In genomic region chr3:185280572-185281365, GRCh38 we compare ENCODE assay signal across 8 cellular contexts. TPM values are rescaled to one million over a fixed set of nuclear protein-coding genes. Genes with fewer than 3 reads are reported as not detected.
DNase-seq lines count a peak whose midpoint lies in the region; ATAC-seq and TF ChIP-seq lines count a peak whose summit lies in the region.

No MANE protein-coding gene starts in this region.

- ATAC-seq in HG03354 (IDR thresholded peaks at IDR 0.05; ENCODE audit: poor library complexity, severe bottlenecking, unreplicated experiment) = no peak

- no peak overlapping the region for H3K27ac ChIP-seq in C4-2B

- DNase-seq in H4 (ENCODE audit: low spot score) = peak; percentile 79
- DNase-seq in NCI-H345 (lab: John Stamatoyannopoulos, UW) = peak; percentile 34
- peak; percentile 62 for DNase-seq in amniotic epithelial cell (ENCODE audit: low read depth)
- DNase-seq in kidney glomerular epithelial cell (lab: John Stamatoyannopoulos, UW) = peak; percentile 69
- DNase-seq in cerebellum (ENCODE audit: low spot score) = no peak
- no peak for DNase-seq in amygdala (lab: John Stamatoyannopoulos, UW)

- peak; percentile 94 for TF ChIP-seq CTCF in C4-2B (conservative IDR thresholded peaks at IDR 0.05)

RNA-seq across cellular contexts. Expression of gene EHHADH, which starts 26.9 kb away (rescaled TPM):
- total RNA-seq in H4 (2014; rRNA removed; shearing (Covaris generic)) = 3.6 and 4.7 TPM in 2 replicates
- 1.5 TPM for total RNA-seq in cerebellum

Comparison
In these comparisons a context has a peak if more than half of its experiments do, and no peak if none do; other contexts are left out.
1. DNase-seq: peak in H4 (single experiment), NCI-H345 (single experiment), amniotic epithelial cell (single experiment) and kidney glomerular epithelial cell (single experiment); none in cerebellum (single experiment) and amygdala (0 of 56).